ENCODE assay signal across 9 cellular contexts in genomic region chr3:192570757-192571156, GRCh38.
DNase-seq lines count a peak whose midpoint lies in the region; ATAC-seq and TF ChIP-seq lines count a peak whose summit lies in the region.
"Had no signal": no experiment of that assay in that cellular context is flagged by ENCODE, and none has a peak within 500 bp of the region (broad histone marks: within the 10 kb centered on the region; RNA-seq: fewer than 3 reads in every experiment).

No MANE protein-coding gene starts in this region.

- ATAC-seq in HG03439 (IDR thresholded peaks at IDR 0.05; ENCODE audit: unreplicated experiment) (no peak), HG02642 (IDR thresholded peaks at IDR 0.05; ENCODE audit: poor library complexity, unreplicated experiment) (no peak)

- 69% methylated on average over 4 of the region's 4 CpGs for WGBS in thymus

- peak overlapping the region; percentile 24 to 51 for H3K27ac ChIP-seq in ascending aorta
- H3K27ac ChIP-seq in thymus (ENCODE audit: low read depth), result no peak overlapping the region
- H3K27ac ChIP-seq: 22Rv1 had no signal

- H3K4me3 ChIP-seq in ascending aorta (peak overlapping the region; percentile 55 to 64), kidney epithelial cell (ENCODE audit: low read depth, low read length) (peak overlapping the region; percentile 25), thymus (ENCODE audit: low read length) (peak overlapping the region; percentile 5)

- no peaks in the 10 kb centered on the region for H3K36me3 ChIP-seq in ascending aorta
- no peaks in the 10 kb centered on the region for H3K36me3 ChIP-seq in kidney epithelial cell (ENCODE audit: control insufficient read depth, insufficient read depth, low read length)
- H3K36me3 ChIP-seq in thymus (ENCODE audit: control insufficient read depth, insufficient read depth), result no peaks in the 10 kb centered on the region

- DNase-seq in DMS53 (lab: John Stamatoyannopoulos, UW) (peak; percentile 47), DMS53 treated with DMSO at 0.1 percent for 48 hours (lab: John Stamatoyannopoulos, UW; ENCODE audit: unreplicated experiment) (no peak), ascending aorta (ENCODE audit: low spot score in 2 of 2) (no peak), kidney epithelial cell (ENCODE audit: low read depth) (no peak), middle frontal gyrus (ENCODE audit: extremely low spot score, low spot score) (no peak)

- TF ChIP-seq CTCF in ascending aorta (IDR thresholded peaks at IDR 0.05), result no peak
- no peak for TF ChIP-seq CTCF in kidney epithelial cell (IDR thresholded peaks at IDR 0.05; ENCODE audit: insufficient read depth, low read length, poor library complexity, severe bottlenecking)

- intact Hi-C loops in ascending aorta (cut with DNase I), result no loop called here

- H3K9me3 ChIP-seq in ascending aorta (no peaks in the 10 kb centered on the region), thymus (ENCODE audit: control insufficient read depth) (no peaks in the 10 kb centered on the region)

- H3K27me3 ChIP-seq in ascending aorta (no peaks in the 10 kb centered on the region), kidney epithelial cell (ENCODE audit: control insufficient read depth, insufficient read depth, low read length) (peaks cover 3% of the 10 kb centered on the region), thymus (ENCODE audit: control insufficient read depth, insufficient read depth) (no peaks in the 10 kb centered on the region)

- no peaks in the 10 kb centered on the region for H3K4me1 ChIP-seq in ascending aorta
- no peaks in the 10 kb centered on the region for H3K4me1 ChIP-seq in thymus (ENCODE audit: control insufficient read depth, insufficient read depth, low read length)

Comparison
In these comparisons a context has a peak if more than half of its experiments do, and no peak if none do; other contexts are left out.
1. H3K4me3 ChIP-seq: peak in every context shown above with its lines; median percentile 60 in ascending aorta; 25 in kidney epithelial cell; 5 in thymus.